1 cellular context compared by ENCODE assay signal in the genomic region with DNA sequence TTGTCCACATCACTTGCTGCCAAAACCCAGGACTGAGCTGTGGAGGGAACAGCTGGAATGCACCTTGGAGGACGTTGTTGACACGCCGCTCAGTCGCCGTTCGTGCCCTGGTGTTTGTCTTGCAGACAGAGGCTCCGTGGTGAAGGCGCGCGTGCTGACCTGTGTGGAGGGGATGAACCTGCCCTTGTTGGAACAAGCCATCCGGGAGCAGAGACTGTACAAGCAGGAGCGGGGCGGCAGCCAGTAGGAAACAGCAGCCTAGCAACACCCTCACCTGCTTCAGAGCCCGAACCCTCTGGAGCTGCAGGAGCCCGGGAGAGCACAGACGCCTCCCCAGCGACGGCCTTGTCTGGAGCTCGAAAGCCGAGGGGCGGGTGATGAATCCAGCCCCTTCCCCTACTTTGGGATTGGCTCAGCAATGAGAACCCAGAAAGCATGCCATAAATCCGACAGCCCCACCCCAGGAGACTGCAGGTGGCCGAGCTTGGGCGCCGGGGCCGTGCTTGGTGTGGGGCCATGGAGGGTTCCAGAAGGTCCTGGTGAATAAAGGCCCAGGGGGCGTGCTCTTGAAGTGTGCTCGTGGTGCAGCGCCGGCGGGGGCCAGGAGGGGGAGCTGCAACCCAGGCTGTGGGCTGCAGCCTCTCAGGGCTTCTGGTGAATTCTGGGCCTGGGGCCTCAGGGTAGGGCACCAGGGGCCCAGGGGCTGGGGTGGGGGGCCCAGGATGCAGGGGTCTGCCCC.
TF ChIP-seq lines count a peak whose summit lies in the region.

No MANE protein-coding gene starts in this region.

TF ChIP-seq in HepG2, 621 proteins besides CTCF, POLR2A, EP300 and RAD21 (continued from another document and continues in another):
- TF ChIP-seq ZNF33B (CRISPR knock-in tag; IDR thresholded peaks at IDR 0.05) (no peak; the same call in 1 of the 2 replicates), ZNF383 (CRISPR knock-in tag; IDR thresholded peaks at IDR 0.05; ENCODE audit: borderline replicate concordance) (no peak), YY1 (IDR thresholded peaks at IDR 0.05; ENCODE audit: insufficient read depth, insufficient replicate concordance, low read depth, low read length) (peak; percentile 33), KLF15 (CRISPR knock-in tag; IDR thresholded peaks at IDR 0.05; ENCODE audit: borderline replicate concordance) (no peak), KLF16 (CRISPR knock-in tag; IDR thresholded peaks at IDR 0.05) (no peak), SP140L (CRISPR knock-in tag; IDR thresholded peaks at IDR 0.05; ENCODE audit: borderline replicate concordance) (no peak), NFIB (CRISPR knock-in tag; IDR thresholded peaks at IDR 0.05; ENCODE audit: borderline replicate concordance) (no peak), ZNF614 (CRISPR knock-in tag; IDR thresholded peaks at IDR 0.05; ENCODE audit: borderline replicate concordance) (no peak), NCOA5 (CRISPR knock-in tag; IDR thresholded peaks at IDR 0.05) (no peak), ZNF788 (CRISPR knock-in tag; IDR thresholded peaks at IDR 0.05; ENCODE audit: borderline replicate concordance) (no peak), BORCS8-MEF2B (CRISPR knock-in tag; IDR thresholded peaks at IDR 0.05) (no peak; the same call in 1 of the 2 replicates), ZMYM4 (CRISPR knock-in tag; IDR thresholded peaks at IDR 0.05) (peak; percentile 39), RBAK (CRISPR knock-in tag; IDR thresholded peaks at IDR 0.05) (0 out of 2 replicates have a peak, but pooled peaks have one; percentile 17), CHCHD3 (CRISPR knock-in tag; IDR thresholded peaks at IDR 0.05) (no peak; the same call in 1 of the 2 replicates), CEBPB (IDR thresholded peaks at IDR 0.05; ENCODE audit: borderline replicate concordance, low read depth, low read length) (no peak), ZFP90 (CRISPR knock-in tag; IDR thresholded peaks at IDR 0.05; ENCODE audit: borderline replicate concordance) (peak; percentile 51; the same call in 1 of the 2 replicates), MED13 (CRISPR knock-in tag; IDR thresholded peaks at IDR 0.05) (no peak), POLR2AphosphoS2 (IDR thresholded peaks at IDR 0.05; ENCODE audit: low read depth, low read length) (no peak), ZNF773 (CRISPR knock-in tag; IDR thresholded peaks at IDR 0.05; ENCODE audit: borderline replicate concordance) (no peak), KLF11 (CRISPR knock-in tag; IDR thresholded peaks at IDR 0.05) (no peak), NFE2L2 (IDR thresholded peaks at IDR 0.05; ENCODE audit: low read length) (no peak), DPF2 (CRISPR knock-in tag; IDR thresholded peaks at IDR 0.05; ENCODE audit: borderline replicate concordance, low read depth) (peak; percentile 39; the same call in 1 of the 2 replicates), ZNF629 (CRISPR knock-in tag; conservative IDR thresholded peaks at IDR 0.05) (no peak), XRCC5 (optimal IDR thresholded peaks at IDR 0.05; ENCODE audit: low read length) (no peak), CENPT (CRISPR knock-in tag; IDR thresholded peaks at IDR 0.05; ENCODE audit: low read depth) (no peak), ZNF878 (CRISPR knock-in tag; IDR thresholded peaks at IDR 0.05) (peak; percentile 27; the same call in 1 of the 2 replicates)
- TF ChIP-seq, protein P1, sequence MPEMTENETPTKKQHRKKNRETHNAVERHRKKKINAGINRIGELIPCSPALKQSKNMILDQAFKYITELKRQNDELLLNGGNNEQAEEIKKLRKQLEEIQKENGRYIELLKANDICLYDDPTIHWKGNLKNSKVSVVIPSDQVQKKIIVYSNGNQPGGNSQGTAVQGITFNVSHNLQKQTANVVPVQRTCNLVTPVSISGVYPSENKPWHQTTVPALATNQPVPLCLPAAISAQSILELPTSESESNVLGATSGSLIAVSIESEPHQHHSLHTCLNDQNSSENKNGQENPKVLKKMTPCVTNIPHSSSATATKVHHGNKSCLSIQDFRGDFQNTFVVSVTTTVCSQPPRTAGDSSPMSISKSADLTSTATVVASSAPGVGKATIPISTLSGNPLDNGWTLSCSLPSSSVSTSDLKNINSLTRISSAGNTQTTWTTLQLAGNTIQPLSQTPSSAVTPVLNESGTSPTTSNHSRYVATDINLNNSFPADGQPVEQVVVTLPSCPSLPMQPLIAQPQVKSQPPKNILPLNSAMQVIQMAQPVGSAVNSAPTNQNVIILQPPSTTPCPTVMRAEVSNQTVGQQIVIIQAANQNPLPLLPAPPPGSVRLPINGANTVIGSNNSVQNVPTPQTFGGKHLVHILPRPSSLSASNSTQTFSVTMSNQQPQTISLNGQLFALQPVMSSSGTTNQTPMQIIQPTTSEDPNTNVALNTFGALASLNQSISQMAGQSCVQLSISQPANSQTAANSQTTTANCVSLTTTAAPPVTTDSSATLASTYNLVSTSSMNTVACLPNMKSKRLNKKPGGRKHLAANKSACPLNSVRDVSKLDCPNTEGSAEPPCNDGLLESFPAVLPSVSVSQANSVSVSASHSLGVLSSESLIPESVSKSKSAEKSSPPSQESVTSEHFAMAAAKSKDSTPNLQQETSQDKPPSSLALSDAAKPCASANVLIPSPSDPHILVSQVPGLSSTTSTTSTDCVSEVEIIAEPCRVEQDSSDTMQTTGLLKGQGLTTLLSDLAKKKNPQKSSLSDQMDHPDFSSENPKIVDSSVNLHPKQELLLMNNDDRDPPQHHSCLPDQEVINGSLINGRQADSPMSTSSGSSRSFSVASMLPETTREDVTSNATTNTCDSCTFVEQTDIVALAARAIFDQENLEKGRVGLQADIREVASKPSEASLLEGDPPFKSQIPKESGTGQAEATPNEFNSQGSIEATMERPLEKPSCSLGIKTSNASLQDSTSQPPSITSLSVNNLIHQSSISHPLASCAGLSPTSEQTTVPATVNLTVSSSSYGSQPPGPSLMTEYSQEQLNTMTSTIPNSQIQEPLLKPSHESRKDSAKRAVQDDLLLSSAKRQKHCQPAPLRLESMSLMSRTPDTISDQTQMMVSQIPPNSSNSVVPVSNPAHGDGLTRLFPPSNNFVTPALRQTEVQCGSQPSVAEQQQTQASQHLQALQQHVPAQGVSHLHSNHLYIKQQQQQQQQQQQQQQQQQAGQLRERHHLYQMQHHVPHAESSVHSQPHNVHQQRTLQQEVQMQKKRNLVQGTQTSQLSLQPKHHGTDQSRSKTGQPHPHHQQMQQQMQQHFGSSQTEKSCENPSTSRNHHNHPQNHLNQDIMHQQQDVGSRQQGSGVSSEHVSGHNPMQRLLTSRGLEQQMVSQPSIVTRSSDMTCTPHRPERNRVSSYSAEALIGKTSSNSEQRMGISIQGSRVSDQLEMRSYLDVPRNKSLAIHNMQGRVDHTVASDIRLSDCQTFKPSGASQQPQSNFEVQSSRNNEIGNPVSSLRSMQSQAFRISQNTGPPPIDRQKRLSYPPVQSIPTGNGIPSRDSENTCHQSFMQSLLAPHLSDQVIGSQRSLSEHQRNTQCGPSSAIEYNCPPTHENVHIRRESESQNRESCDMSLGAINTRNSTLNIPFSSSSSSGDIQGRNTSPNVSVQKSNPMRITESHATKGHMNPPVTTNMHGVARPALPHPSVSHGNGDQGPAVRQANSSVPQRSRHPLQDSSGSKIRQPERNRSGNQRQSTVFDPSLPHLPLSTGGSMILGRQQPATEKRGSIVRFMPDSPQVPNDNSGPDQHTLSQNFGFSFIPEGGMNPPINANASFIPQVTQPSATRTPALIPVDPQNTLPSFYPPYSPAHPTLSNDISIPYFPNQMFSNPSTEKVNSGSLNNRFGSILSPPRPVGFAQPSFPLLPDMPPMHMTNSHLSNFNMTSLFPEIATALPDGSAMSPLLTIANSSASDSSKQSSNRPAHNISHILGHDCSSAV (CRISPR knock-in tag; IDR thresholded peaks at IDR 0.05; ENCODE audit: borderline replicate concordance) = no peak
- TF ChIP-seq, protein P2, sequence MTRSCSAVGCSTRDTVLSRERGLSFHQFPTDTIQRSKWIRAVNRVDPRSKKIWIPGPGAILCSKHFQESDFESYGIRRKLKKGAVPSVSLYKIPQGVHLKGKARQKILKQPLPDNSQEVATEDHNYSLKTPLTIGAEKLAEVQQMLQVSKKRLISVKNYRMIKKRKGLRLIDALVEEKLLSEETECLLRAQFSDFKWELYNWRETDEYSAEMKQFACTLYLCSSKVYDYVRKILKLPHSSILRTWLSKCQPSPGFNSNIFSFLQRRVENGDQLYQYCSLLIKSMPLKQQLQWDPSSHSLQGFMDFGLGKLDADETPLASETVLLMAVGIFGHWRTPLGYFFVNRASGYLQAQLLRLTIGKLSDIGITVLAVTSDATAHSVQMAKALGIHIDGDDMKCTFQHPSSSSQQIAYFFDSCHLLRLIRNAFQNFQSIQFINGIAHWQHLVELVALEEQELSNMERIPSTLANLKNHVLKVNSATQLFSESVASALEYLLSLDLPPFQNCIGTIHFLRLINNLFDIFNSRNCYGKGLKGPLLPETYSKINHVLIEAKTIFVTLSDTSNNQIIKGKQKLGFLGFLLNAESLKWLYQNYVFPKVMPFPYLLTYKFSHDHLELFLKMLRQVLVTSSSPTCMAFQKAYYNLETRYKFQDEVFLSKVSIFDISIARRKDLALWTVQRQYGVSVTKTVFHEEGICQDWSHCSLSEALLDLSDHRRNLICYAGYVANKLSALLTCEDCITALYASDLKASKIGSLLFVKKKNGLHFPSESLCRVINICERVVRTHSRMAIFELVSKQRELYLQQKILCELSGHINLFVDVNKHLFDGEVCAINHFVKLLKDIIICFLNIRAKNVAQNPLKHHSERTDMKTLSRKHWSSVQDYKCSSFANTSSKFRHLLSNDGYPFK (CRISPR knock-in tag; IDR thresholded peaks at IDR 0.05; ENCODE audit: borderline replicate concordance) = peak; percentile 33; the same call in 1 of the 2 replicates
- TF ChIP-seq, protein P3, sequence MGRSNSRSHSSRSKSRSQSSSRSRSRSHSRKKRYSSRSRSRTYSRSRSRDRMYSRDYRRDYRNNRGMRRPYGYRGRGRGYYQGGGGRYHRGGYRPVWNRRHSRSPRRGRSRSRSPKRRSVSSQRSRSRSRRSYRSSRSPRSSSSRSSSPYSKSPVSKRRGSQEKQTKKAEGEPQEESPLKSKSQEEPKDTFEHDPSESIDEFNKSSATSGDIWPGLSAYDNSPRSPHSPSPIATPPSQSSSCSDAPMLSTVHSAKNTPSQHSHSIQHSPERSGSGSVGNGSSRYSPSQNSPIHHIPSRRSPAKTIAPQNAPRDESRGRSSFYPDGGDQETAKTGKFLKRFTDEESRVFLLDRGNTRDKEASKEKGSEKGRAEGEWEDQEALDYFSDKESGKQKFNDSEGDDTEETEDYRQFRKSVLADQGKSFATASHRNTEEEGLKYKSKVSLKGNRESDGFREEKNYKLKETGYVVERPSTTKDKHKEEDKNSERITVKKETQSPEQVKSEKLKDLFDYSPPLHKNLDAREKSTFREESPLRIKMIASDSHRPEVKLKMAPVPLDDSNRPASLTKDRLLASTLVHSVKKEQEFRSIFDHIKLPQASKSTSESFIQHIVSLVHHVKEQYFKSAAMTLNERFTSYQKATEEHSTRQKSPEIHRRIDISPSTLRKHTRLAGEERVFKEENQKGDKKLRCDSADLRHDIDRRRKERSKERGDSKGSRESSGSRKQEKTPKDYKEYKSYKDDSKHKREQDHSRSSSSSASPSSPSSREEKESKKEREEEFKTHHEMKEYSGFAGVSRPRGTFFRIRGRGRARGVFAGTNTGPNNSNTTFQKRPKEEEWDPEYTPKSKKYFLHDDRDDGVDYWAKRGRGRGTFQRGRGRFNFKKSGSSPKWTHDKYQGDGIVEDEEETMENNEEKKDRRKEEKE (IDR thresholded peaks at IDR 0.05) = no peak
- TF ChIP-seq, protein P4, sequence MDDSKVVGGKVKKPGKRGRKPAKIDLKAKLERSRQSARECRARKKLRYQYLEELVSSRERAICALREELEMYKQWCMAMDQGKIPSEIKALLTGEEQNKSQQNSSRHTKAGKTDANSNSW (CRISPR knock-in tag; IDR thresholded peaks at IDR 0.05; ENCODE audit: borderline replicate concordance) = no peak
- TF ChIP-seq, protein P5, sequence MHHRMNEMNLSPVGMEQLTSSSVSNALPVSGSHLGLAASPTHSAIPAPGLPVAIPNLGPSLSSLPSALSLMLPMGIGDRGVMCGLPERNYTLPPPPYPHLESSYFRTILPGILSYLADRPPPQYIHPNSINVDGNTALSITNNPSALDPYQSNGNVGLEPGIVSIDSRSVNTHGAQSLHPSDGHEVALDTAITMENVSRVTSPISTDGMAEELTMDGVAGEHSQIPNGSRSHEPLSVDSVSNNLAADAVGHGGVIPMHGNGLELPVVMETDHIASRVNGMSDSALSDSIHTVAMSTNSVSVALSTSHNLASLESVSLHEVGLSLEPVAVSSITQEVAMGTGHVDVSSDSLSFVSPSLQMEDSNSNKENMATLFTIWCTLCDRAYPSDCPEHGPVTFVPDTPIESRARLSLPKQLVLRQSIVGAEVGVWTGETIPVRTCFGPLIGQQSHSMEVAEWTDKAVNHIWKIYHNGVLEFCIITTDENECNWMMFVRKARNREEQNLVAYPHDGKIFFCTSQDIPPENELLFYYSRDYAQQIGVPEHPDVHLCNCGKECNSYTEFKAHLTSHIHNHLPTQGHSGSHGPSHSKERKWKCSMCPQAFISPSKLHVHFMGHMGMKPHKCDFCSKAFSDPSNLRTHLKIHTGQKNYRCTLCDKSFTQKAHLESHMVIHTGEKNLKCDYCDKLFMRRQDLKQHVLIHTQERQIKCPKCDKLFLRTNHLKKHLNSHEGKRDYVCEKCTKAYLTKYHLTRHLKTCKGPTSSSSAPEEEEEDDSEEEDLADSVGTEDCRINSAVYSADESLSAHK (CRISPR knock-in tag; IDR thresholded peaks at IDR 0.05; ENCODE audit: borderline replicate concordance) = no peak
- TF ChIP-seq, protein P6, sequence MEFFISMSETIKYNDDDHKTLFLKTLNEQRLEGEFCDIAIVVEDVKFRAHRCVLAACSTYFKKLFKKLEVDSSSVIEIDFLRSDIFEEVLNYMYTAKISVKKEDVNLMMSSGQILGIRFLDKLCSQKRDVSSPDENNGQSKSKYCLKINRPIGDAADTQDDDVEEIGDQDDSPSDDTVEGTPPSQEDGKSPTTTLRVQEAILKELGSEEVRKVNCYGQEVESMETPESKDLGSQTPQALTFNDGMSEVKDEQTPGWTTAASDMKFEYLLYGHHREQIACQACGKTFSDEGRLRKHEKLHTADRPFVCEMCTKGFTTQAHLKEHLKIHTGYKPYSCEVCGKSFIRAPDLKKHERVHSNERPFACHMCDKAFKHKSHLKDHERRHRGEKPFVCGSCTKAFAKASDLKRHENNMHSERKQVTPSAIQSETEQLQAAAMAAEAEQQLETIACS (CRISPR knock-in tag; IDR thresholded peaks at IDR 0.05) = no peak
- TF ChIP-seq, protein P7, sequence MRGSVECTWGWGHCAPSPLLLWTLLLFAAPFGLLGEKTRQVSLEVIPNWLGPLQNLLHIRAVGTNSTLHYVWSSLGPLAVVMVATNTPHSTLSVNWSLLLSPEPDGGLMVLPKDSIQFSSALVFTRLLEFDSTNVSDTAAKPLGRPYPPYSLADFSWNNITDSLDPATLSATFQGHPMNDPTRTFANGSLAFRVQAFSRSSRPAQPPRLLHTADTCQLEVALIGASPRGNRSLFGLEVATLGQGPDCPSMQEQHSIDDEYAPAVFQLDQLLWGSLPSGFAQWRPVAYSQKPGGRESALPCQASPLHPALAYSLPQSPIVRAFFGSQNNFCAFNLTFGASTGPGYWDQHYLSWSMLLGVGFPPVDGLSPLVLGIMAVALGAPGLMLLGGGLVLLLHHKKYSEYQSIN (CRISPR knock-in tag; IDR thresholded peaks at IDR 0.05; ENCODE audit: borderline replicate concordance) = no peak
